ENCODE assay signal across 1 cellular context in genomic region chr15:53472883-53473282, GRCh38.
TF ChIP-seq lines count a peak whose summit lies in the region.

No MANE protein-coding gene starts in this region.

TF ChIP-seq in GM23338, 12 proteins besides CTCF, POLR2A, EP300 and RAD21 (continued from another document):
- TF ChIP-seq, protein P1, sequence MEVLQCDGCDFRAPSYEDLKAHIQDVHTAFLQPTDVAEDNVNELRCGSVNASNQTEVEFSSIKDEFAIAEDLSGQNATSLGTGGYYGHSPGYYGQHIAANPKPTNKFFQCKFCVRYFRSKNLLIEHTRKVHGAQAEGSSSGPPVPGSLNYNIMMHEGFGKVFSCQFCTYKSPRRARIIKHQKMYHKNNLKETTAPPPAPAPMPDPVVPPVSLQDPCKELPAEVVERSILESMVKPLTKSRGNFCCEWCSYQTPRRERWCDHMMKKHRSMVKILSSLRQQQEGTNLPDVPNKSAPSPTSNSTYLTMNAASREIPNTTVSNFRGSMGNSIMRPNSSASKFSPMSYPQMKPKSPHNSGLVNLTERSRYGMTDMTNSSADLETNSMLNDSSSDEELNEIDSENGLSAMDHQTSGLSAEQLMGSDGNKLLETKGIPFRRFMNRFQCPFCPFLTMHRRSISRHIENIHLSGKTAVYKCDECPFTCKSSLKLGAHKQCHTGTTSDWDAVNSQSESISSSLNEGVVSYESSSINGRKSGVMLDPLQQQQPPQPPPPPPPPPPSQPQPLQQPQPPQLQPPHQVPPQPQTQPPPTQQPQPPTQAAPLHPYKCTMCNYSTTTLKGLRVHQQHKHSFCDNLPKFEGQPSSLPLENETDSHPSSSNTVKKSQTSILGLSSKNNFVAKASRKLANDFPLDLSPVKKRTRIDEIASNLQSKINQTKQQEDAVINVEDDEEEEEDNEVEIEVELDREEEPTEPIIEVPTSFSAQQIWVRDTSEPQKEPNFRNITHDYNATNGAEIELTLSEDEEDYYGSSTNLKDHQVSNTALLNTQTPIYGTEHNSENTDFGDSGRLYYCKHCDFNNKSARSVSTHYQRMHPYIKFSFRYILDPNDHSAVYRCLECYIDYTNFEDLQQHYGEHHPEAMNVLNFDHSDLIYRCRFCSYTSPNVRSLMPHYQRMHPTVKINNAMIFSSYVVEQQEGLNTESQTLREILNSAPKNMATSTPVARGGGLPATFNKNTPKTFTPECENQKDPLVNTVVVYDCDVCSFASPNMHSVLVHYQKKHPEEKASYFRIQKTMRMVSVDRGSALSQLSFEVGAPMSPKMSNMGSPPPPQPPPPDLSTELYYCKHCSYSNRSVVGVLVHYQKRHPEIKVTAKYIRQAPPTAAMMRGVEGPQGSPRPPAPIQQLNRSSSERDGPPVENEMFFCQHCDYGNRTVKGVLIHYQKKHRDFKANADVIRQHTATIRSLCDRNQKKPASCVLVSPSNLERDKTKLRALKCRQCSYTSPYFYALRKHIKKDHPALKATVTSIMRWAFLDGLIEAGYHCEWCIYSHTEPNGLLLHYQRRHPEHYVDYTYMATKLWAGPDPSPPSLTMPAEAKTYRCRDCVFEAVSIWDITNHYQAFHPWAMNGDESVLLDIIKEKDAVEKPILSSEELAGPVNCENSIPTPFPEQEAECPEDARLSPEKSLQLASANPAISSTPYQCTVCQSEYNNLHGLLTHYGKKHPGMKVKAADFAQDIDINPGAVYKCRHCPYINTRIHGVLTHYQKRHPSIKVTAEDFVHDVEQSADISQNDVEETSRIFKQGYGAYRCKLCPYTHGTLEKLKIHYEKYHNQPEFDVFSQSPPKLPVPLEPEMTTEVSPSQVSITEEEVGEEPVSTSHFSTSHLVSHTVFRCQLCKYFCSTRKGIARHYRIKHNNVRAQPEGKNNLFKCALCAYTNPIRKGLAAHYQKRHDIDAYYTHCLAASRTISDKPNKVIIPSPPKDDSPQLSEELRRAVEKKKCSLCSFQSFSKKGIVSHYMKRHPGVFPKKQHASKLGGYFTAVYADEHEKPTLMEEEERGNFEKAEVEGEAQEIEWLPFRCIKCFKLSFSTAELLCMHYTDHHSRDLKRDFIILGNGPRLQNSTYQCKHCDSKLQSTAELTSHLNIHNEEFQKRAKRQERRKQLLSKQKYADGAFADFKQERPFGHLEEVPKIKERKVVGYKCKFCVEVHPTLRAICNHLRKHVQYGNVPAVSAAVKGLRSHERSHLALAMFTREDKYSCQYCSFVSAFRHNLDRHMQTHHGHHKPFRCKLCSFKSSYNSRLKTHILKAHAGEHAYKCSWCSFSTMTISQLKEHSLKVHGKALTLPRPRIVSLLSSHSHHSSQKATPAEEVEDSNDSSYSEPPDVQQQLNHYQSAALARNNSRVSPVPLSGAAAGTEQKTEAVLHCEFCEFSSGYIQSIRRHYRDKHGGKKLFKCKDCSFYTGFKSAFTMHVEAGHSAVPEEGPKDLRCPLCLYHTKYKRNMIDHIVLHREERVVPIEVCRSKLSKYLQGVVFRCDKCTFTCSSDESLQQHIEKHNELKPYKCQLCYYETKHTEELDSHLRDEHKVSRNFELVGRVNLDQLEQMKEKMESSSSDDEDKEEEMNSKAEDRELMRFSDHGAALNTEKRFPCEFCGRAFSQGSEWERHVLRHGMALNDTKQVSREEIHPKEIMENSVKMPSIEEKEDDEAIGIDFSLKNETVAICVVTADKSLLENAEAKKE (CRISPR knock-in tag; IDR thresholded peaks at IDR 0.05), result no peak
- no peak for TF ChIP-seq JUNB (IDR thresholded peaks at IDR 0.05; ENCODE audit: unreplicated experiment)
- no peak for TF ChIP-seq CREB1 (CRISPR knock-in tag; IDR thresholded peaks at IDR 0.05; ENCODE audit: low read depth)
- no peak for TF ChIP-seq REST (IDR thresholded peaks at IDR 0.05; ENCODE audit: unreplicated experiment)
- no peak for TF ChIP-seq ZNF331 (CRISPR knock-in tag; IDR thresholded peaks at IDR 0.05; ENCODE audit: low read depth)
- TF ChIP-seq NANOG (IDR thresholded peaks at IDR 0.05; ENCODE audit: borderline replicate concordance), result no peak
- TF ChIP-seq STAT1 (IDR thresholded peaks at IDR 0.05; ENCODE audit: unreplicated experiment), result no peak
- no peak for TF ChIP-seq ZNF114 (CRISPR knock-in tag; IDR thresholded peaks at IDR 0.05)
- TF ChIP-seq POLR2AphosphoS5 (IDR thresholded peaks at IDR 0.05; ENCODE audit: low read depth), result no peak
- no peak for TF ChIP-seq EZH2phosphoT487 (IDR thresholded peaks at IDR 0.05; ENCODE audit: unreplicated experiment)
